21 cellular contexts compared by ENCODE assay signal in genomic region chr4:24867766-24868296, GRCh38. TPM values are rescaled to one million over a fixed set of nuclear protein-coding genes. Genes with fewer than 3 reads are reported as not detected.
"Had no signal": no experiment of that assay in that cellular context is flagged by ENCODE, and none has a peak within 500 bp of the region (broad histone marks: within the 10 kb centered on the region; RNA-seq: fewer than 3 reads in every experiment).

No MANE protein-coding gene starts in this region.

- H3K27me3 ChIP-seq: foreskin keratinocyte, spleen, stomach, transverse colon had no signal

- DNase-seq: cerebellar nuclear complex; effector memory CD8-positive, alpha-beta T cell; foreskin keratinocyte; kidney; left cardiac atrium; left ventricle myocardium superior; mesenchymal stem cell; midbrain; psoas muscle; retina; spleen; stimulated activated CD4-positive, alpha-beta T cell treated with anti-CD3 and anti-CD28 coated beads, Interleukin-2, amount 100 ng/mL, for 24 hours; stimulated activated CD4-positive, alpha-beta T cell treated with anti-CD3 and anti-CD28 coated beads, Interleukin-4, amount 100 ng/mL, for 4 hours; stimulated activated naive CD4-positive, alpha-beta T cell; stomach; substantia nigra; transverse colon had no signal

- H3K4me3 ChIP-seq: lung, psoas muscle, spleen, stomach, thoracic aorta, transverse colon had no signal

- H3K27ac ChIP-seq: epithelial cell of prostate, foreskin keratinocyte, psoas muscle, spleen, stomach, thoracic aorta, transverse colon had no signal

- H3K4me1 ChIP-seq: foreskin keratinocyte, psoas muscle, spleen, stomach, transverse colon had no signal

- H3K9me3 ChIP-seq: thoracic aorta had no signal

RNA-seq across cellular contexts. Expression of gene CCDC149, which starts 45.0 kb away (rescaled TPM):
- total RNA-seq: natural killer cell treated with Interleukin-12 subunit alpha and Interleukin-12 subunit beta and Interleukin-15 and Interleukin-18, amount 100 ng/mL, for 72 hours had no signal
